In the genomic region with DNA sequence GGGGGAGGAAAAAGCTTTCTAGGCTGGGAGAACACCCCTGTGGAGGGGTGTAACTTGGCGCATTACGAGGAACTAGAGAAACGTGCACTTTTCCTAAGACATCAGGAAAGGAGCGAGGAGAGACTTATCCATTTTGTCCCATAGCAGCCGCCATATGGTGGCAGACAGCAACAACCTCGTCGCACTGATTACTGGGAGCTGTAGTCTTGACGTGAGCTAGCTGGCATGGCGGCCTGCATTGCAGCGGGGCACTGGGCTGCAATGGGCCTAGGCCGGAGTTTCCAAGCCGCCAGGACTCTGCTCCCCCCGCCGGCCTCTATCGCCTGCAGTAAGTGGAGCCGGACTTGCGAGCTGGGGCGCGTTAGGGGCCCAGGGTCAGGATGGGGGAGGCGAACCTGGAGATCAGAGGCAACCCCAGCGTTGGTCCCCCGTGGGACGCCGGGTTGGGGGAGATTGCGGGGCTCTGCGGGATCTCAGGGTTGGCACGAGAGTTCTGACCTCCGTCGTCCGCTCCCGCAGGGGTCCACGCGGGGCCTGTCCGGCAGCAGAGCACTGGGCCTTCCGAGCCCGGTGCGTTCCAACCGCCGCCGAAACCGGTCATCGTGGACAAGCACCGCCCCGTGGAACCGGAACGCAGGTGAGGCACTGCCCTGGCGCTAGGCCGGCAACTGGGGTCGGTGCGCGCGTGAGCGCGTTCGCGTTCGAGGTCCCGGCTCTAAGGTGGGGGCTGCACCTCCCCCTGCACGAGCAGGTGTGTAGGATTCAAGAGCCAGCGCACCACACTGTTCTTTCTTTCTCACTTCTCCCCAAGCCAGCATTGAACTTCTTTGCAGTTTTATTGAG, we compare ENCODE assay signal across 1 cellular context.
TF ChIP-seq lines count a peak whose summit lies in the region.

Gene MRPL19, plus strand, starts transcription at position 201 of the 843 bp plus-strand sequence. Its CDS starts 25 bp downstream, at position 226.

TF ChIP-seq in GM23338, 12 proteins besides CTCF, POLR2A, EP300 and RAD21 (continued from another document):
- TF ChIP-seq ZNF462 (CRISPR knock-in tag; IDR thresholded peaks at IDR 0.05) (no peak), STAT1 (IDR thresholded peaks at IDR 0.05; ENCODE audit: unreplicated experiment) (no peak), EZH2phosphoT487 (IDR thresholded peaks at IDR 0.05; ENCODE audit: unreplicated experiment) (no peak), ETS1 (IDR thresholded peaks at IDR 0.05) (peak; percentile 92), NANOG (IDR thresholded peaks at IDR 0.05; ENCODE audit: borderline replicate concordance) (no peak), CREB1 (CRISPR knock-in tag; IDR thresholded peaks at IDR 0.05; ENCODE audit: low read depth) (peak; percentile 71)
- TF ChIP-seq, protein P1, sequence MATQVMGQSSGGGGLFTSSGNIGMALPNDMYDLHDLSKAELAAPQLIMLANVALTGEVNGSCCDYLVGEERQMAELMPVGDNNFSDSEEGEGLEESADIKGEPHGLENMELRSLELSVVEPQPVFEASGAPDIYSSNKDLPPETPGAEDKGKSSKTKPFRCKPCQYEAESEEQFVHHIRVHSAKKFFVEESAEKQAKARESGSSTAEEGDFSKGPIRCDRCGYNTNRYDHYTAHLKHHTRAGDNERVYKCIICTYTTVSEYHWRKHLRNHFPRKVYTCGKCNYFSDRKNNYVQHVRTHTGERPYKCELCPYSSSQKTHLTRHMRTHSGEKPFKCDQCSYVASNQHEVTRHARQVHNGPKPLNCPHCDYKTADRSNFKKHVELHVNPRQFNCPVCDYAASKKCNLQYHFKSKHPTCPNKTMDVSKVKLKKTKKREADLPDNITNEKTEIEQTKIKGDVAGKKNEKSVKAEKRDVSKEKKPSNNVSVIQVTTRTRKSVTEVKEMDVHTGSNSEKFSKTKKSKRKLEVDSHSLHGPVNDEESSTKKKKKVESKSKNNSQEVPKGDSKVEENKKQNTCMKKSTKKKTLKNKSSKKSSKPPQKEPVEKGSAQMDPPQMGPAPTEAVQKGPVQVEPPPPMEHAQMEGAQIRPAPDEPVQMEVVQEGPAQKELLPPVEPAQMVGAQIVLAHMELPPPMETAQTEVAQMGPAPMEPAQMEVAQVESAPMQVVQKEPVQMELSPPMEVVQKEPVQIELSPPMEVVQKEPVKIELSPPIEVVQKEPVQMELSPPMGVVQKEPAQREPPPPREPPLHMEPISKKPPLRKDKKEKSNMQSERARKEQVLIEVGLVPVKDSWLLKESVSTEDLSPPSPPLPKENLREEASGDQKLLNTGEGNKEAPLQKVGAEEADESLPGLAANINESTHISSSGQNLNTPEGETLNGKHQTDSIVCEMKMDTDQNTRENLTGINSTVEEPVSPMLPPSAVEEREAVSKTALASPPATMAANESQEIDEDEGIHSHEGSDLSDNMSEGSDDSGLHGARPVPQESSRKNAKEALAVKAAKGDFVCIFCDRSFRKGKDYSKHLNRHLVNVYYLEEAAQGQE (IDR thresholded peaks at IDR 0.05; ENCODE audit: unreplicated experiment): no peak
TF ChIP-seq in GM23338: peak in this region for 3.
